ENCODE assay signal across 9 cellular contexts in genomic region chr11:22130462-22131053, GRCh38.
DNase-seq lines count a peak whose midpoint lies in the region; ATAC-seq, FAIRE-seq and TF ChIP-seq lines count a peak whose summit lies in the region.
"Had no signal": no experiment of that assay in that cellular context is flagged by ENCODE, and none has a peak within 500 bp of the region (broad histone marks: within the 10 kb centered on the region; RNA-seq: fewer than 3 reads in every experiment).

No MANE protein-coding gene starts in this region.

- WGBS in H1 (ENCODE audit: extremely low coverage in 1 of 2, insufficient coverage in 1 of 2, insufficient read length in 1 of 2, insufficient replicate concordance in 2 of 2, low coverage in 1 of 2, low lambda C conversion rate in 2 of 2, missing lambda C conversion rate in 1 of 2), 2 experiments: 51% methylated on average over 3 of the region's 3 CpGs; no CpG with 5 or more reads in 1 of the 2 experiments

- POLR2A ChIA-PET in H1 (lab: Charles Lee; ENCODE audit: partially characterized antibody): no interaction called here

- CTCF ChIA-PET in H1 (lab: Charles Lee; ENCODE audit: partially characterized antibody): interaction anchor here (0.6 to 3.2 kb wide), 32 partner anchors 9 to 1465 kb away, joined by 3 to 34 read pairs (median 3); no protein-coding TSS in a partner anchor

- no peak overlapping the region for H2BK5ac ChIP-seq in H1 (ENCODE audit: low read depth, low read length)

- H3K27ac ChIP-seq in H1 (ENCODE audit: low read depth, low read length): no peak overlapping the region
- no peak overlapping the region for H3K27ac ChIP-seq in upper lobe of right lung

- H2AK5ac ChIP-seq in H1 (ENCODE audit: low read depth, low read length): no peak overlapping the region

- H2BK120ac ChIP-seq in H1 (replicated peaks; ENCODE audit: low read depth, low read length): no peak overlapping the region

- DNase-seq in Right ventricle myocardium inferior (ENCODE audit: missing footprints) (no peak), left cardiac atrium (no peak), NCI-H2081 (lab: John Stamatoyannopoulos, UW) (peak; percentile 25 to 65), H1 (ENCODE audit: low read depth in 1 of 2, low spot score in 2 of 2) (peak in 1 of 2 experiments; percentile 49), upper lobe of right lung (no peak), H54 (ENCODE audit: insufficient read length, low spot score) (no peak), mesenteric fat pad (ENCODE audit: low spot score) (no peak)
- no peak for DNase-seq in activated CD8-positive, alpha-beta memory T cell treated with anti-CD3 and anti-CD28 coated beads, Interleukin-2, amount 50 U/mL, for 48 hours

- no peaks in the 10 kb centered on the region for H3K4me1 ChIP-seq in H1 (replicated peaks in 1 of 4; ENCODE audit: control insufficient read depth in 3 of 4, insufficient read depth in 4 of 4, low read length in 3 of 4)
- H3K4me1 ChIP-seq in upper lobe of right lung: no peaks in the 10 kb centered on the region

- no peak overlapping the region for H4K5ac ChIP-seq in H1 (ENCODE audit: insufficient read length, low read depth, low read length)

- H2BK15ac ChIP-seq in H1 (ENCODE audit: low read length): no peak overlapping the region

- H3K36me3 ChIP-seq in H1 (ENCODE audit: control insufficient read depth in 2 of 4, insufficient read depth in 4 of 4, low read length in 3 of 4) (peaks cover 0 to 6% (median 0%) of the 10 kb centered on the region in 4 experiments; a peak in 2 of 8 replicates), upper lobe of right lung (no peaks in the 10 kb centered on the region)

- no peak overlapping the region for H2BK20ac ChIP-seq in H1 (ENCODE audit: low read length)

- no peak for TF ChIP-seq EP300 in H1 (IDR thresholded peaks at IDR 0.05; ENCODE audit: borderline replicate concordance in 1 of 2, low read depth in 2 of 2, low read length in 2 of 2)

- H3K27me3 ChIP-seq in H1 (replicated peaks in 1 of 4; ENCODE audit: control insufficient read depth in 3 of 4, extremely low read depth in 1 of 4, insufficient read depth in 3 of 4, low read length in 3 of 4) (no peaks in the 10 kb centered on the region), upper lobe of right lung (no peaks in the 10 kb centered on the region)

- H3K79me1 ChIP-seq in H1 (ENCODE audit: low read depth, low read length): no peaks in the 10 kb centered on the region

- TF ChIP-seq RAD21 in H1 (IDR thresholded peaks at IDR 0.05 in 1 of 2, conservative IDR thresholded peaks at IDR 0.05 in 1 of 2; ENCODE audit: low read depth in 2 of 2, low read length in 2 of 2): peak; percentile 85 to 89

- peak overlapping the region; percentile 81; the same call in 1 of the 2 replicates for H2AFZ ChIP-seq in H1 (ENCODE audit: low read length)

- no peak overlapping the region for H3K4me2 ChIP-seq in H1 (ENCODE audit: insufficient read depth in 1 of 2, low read depth in 2 of 2, low read length in 2 of 2)

- H3K23ac ChIP-seq in H1 (ENCODE audit: insufficient read length): no peak overlapping the region

- no peak overlapping the region for H3K18ac ChIP-seq in H1 (ENCODE audit: extremely low read depth, low read length)

- peak overlapping the region in 2 of 4 experiments; percentile 13 to 24; a peak in 3 of 7 replicates for H3K9ac ChIP-seq in H1 (replicated peaks in 1 of 4; ENCODE audit: extremely low read depth in 1 of 4, low read depth in 3 of 4, low read length in 3 of 4)

- H3K4me3 ChIP-seq in H1 (ENCODE audit: extremely low read depth in 1 of 4, insufficient read depth in 2 of 4, low read depth in 3 of 4, low read length in 4 of 4) (no peak overlapping the region), upper lobe of right lung (no peak overlapping the region)

- peak; percentile 39 for ATAC-seq in Right ventricle myocardium inferior
- ATAC-seq in left cardiac atrium: no peak
- ATAC-seq in upper lobe of right lung: no peak

- TF ChIP-seq CTCF in H1 (IDR thresholded peaks at IDR 0.05; ENCODE audit: control extremely low read depth in 1 of 3, insufficient read depth in 1 of 3, low read depth in 1 of 3, low read length in 3 of 3): peak in 2 of 3 experiments; percentile 53 to 64; a peak in 2 of 4 replicates
- peak; percentile 31 for TF ChIP-seq CTCF in upper lobe of right lung (IDR thresholded peaks at IDR 0.05)

- TF ChIP-seq POLR2A in H1 (IDR thresholded peaks at IDR 0.05; ENCODE audit: control extremely low read depth in 1 of 2, low read depth in 2 of 2, low read length in 2 of 2): no peak
- TF ChIP-seq POLR2A in H54 (IDR thresholded peaks at IDR 0.05; ENCODE audit: low read depth, low read length): no peak

- no peak overlapping the region for H3K4ac ChIP-seq in H1 (replicated peaks; ENCODE audit: insufficient read length, low read depth, low read length)

- H2BK12ac ChIP-seq in H1 (ENCODE audit: low read depth, low read length): no peak overlapping the region

- no peak overlapping the region for H4K91ac ChIP-seq in H1 (replicated peaks; ENCODE audit: insufficient read length, low read length)

- no peaks in the 10 kb centered on the region for H3K79me2 ChIP-seq in H1 (ENCODE audit: control insufficient read depth in 1 of 2, insufficient read depth in 2 of 2, low read length in 2 of 2)

- H3K56ac ChIP-seq in H1 (replicated peaks; ENCODE audit: insufficient read length, low read depth, low read length): no peak overlapping the region

- H4K8ac ChIP-seq in H1 (ENCODE audit: extremely low read depth, insufficient read depth, low read length): no peak overlapping the region

- H3K23me2 ChIP-seq in H1 (ENCODE audit: low read depth, low read length): no peaks in the 10 kb centered on the region

- H3K9me3 ChIP-seq in H1 (ENCODE audit: insufficient read depth in 2 of 2, low read depth in 1 of 2, low read length in 1 of 2): peaks cover 19 to 22% of the 10 kb centered on the region in 2 experiments
- H3K9me3 ChIP-seq in upper lobe of right lung: no peaks in the 10 kb centered on the region

- intact Hi-C loops in Right ventricle myocardium inferior (cut with DNase I) (loop anchor here (5.0 to 10.0 kb wide), 2 partner anchors 196 to 1483 kb away; no protein-coding TSS in a partner anchor), left cardiac atrium (cut with DNase I) (loop anchor here (5.0 to 10.0 kb wide), 2 partner anchors 196 to 198 kb away; no protein-coding TSS in a partner anchor), upper lobe of right lung (cut with DNase I) (no loop called here)

- H3K14ac ChIP-seq in H1 (ENCODE audit: insufficient read length): no peak overlapping the region

- FAIRE-seq in H1 (lab: Jason Lieb, UNC): peak; percentile 69
- no peak for FAIRE-seq in H54 (lab: Jason Lieb, UNC)
- FAIRE-seq: TTC549 had no signal

- no peaks in the 10 kb centered on the region for H4K20me1 ChIP-seq in H1 (replicated peaks in 1 of 2; ENCODE audit: control insufficient read depth in 1 of 2, insufficient read depth in 2 of 2, low read length in 2 of 2)

TF ChIP-seq in H1, 55 proteins besides CTCF, POLR2A, EP300 and RAD21:
- TF ChIP-seq PHF8 (conservative IDR thresholded peaks at IDR 0.05; ENCODE audit: low read depth, low read length): no peak
- no peak for TF ChIP-seq EGR1 (IDR thresholded peaks at IDR 0.05; ENCODE audit: borderline replicate concordance, low read depth, low read length)
- TF ChIP-seq ZNF274 (IDR thresholded peaks at IDR 0.05; ENCODE audit: borderline replicate concordance, extremely low read depth, low read length): no peak
- TF ChIP-seq SP2 (IDR thresholded peaks at IDR 0.05; ENCODE audit: low read length): no peak
- no peak for TF ChIP-seq NANOG (IDR thresholded peaks at IDR 0.05; ENCODE audit: insufficient read depth, low read depth, low read length, poor library complexity, severe bottlenecking)
- no peak for TF ChIP-seq ATF3 (IDR thresholded peaks at IDR 0.05; ENCODE audit: insufficient read depth, low read depth, low read length)
- TF ChIP-seq CBX8 (IDR thresholded peaks at IDR 0.05; ENCODE audit: borderline replicate concordance, low read depth, low read length): no peak
- no peak for TF ChIP-seq TEAD4 (IDR thresholded peaks at IDR 0.05; ENCODE audit: low read depth, low read length)
- TF ChIP-seq HDAC6 (IDR thresholded peaks at IDR 0.05; ENCODE audit: low read depth, low read length): no peak
- no peak for TF ChIP-seq SAP30 (IDR thresholded peaks at IDR 0.05; ENCODE audit: insufficient read depth, insufficient replicate concordance, low read length)
- TF ChIP-seq RXRA (IDR thresholded peaks at IDR 0.05; ENCODE audit: insufficient read depth, low read depth, low read length): no peak
- no peak for TF ChIP-seq BACH1 (IDR thresholded peaks at IDR 0.05; ENCODE audit: low read length)
- TF ChIP-seq BRCA1 (IDR thresholded peaks at IDR 0.05; ENCODE audit: low read depth, low read length): no peak
- no peak for TF ChIP-seq CHD2 (IDR thresholded peaks at IDR 0.05; ENCODE audit: low read length)

Comparison
In these comparisons a context has a peak if more than half of its experiments do, and no peak if none do; other contexts are left out.
1. DNase-seq: peak in NCI-H2081 (2 of 2); none in Right ventricle myocardium inferior (single experiment), left cardiac atrium (single experiment), upper lobe of right lung (single experiment), H54 (single experiment), activated CD8-positive, alpha-beta memory T cell treated with anti-CD3 and anti-CD28 coated beads, Interleukin-2, amount 50 U/mL, for 48 hours (single experiment) and mesenteric fat pad (single experiment).